In the genomic region with DNA sequence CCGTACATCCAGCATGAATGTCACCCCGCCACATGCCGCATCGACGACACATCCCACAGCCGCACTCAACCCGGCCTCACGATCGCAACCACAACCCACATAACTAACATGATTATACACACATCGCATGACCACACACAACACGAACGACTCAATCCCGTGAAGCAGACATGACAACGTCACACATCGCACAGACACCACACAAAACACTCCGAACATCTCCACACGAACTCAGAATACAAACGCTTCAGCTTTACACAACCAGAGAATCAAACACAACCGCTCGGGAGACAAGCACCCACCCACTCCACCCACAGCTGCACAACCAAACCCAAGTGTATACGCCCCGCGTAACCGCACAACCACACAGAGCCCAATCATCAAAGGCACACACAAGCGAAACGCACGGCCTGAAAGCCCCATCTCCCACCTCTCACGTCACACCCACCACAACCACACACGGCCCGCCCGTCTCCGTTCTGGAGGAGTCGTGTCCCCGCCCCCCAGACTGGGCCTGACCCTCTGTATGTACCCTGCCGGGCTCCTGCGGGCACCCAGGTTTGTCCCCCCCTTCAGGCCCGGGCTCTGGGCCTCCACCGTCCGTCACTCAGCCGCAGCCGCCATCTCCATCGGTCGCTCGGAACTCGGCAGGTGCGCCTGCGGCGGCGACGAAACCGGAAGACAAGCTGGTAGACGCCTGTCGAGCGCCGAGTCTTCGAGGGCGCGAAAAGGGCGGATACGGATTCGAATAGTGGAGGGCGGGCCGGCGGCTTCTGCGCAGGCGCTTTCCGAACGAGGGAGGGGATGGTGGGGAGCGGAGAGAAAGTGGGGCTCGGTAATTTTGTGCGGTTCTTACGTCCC, we compare ENCODE assay signal across 1 cellular context.
TF ChIP-seq lines count a peak whose summit lies in the region.

Gene RBSN, minus strand, starts transcription at position 646 of the 861 bp plus-strand sequence. CDS start 3,028 bp downstream, outside the sequence.

TF ChIP-seq in GM12878, 131 proteins besides CTCF, POLR2A, EP300 and RAD21 (continued from another document and continues in another):
- TF ChIP-seq, protein P1, sequence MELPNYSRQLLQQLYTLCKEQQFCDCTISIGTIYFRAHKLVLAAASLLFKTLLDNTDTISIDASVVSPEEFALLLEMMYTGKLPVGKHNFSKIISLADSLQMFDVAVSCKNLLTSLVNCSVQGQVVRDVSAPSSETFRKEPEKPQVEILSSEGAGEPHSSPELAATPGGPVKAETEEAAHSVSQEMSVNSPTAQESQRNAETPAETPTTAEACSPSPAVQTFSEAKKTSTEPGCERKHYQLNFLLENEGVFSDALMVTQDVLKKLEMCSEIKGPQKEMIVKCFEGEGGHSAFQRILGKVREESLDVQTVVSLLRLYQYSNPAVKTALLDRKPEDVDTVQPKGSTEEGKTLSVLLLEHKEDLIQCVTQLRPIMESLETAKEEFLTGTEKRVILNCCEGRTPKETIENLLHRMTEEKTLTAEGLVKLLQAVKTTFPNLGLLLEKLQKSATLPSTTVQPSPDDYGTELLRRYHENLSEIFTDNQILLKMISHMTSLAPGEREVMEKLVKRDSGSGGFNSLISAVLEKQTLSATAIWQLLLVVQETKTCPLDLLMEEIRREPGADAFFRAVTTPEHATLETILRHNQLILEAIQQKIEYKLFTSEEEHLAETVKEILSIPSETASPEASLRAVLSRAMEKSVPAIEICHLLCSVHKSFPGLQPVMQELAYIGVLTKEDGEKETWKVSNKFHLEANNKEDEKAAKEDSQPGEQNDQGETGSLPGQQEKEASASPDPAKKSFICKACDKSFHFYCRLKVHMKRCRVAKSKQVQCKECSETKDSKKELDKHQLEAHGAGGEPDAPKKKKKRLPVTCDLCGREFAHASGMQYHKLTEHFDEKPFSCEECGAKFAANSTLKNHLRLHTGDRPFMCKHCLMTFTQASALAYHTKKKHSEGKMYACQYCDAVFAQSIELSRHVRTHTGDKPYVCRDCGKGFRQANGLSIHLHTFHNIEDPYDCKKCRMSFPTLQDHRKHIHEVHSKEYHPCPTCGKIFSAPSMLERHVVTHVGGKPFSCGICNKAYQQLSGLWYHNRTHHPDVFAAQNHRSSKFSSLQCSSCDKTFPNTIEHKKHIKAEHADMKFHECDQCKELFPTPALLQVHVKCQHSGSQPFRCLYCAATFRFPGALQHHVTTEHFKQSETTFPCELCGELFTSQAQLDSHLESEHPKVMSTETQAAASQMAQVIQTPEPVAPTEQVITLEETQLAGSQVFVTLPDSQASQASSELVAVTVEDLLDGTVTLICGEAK (IDR thresholded peaks at IDR 0.05; ENCODE audit: borderline replicate concordance) = peak; percentile 85; the same call in 1 of the 2 replicates
- TF ChIP-seq, protein P2, sequence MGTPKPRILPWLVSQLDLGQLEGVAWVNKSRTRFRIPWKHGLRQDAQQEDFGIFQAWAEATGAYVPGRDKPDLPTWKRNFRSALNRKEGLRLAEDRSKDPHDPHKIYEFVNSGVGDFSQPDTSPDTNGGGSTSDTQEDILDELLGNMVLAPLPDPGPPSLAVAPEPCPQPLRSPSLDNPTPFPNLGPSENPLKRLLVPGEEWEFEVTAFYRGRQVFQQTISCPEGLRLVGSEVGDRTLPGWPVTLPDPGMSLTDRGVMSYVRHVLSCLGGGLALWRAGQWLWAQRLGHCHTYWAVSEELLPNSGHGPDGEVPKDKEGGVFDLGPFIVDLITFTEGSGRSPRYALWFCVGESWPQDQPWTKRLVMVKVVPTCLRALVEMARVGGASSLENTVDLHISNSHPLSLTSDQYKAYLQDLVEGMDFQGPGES (IDR thresholded peaks at IDR 0.05) = no peak
- TF ChIP-seq KLF5 (IDR thresholded peaks at IDR 0.05; ENCODE audit: partially characterized antibody) = peak; percentile 87
- TF ChIP-seq POLR2AphosphoS2 (IDR thresholded peaks at IDR 0.05; ENCODE audit: low read depth, low read length) = peak; percentile 98
- peak; percentile 20; the same call in 1 of the 2 replicates for TF ChIP-seq BCL11A (IDR thresholded peaks at IDR 0.05; ENCODE audit: low read depth, low read length)
- TF ChIP-seq ASH2L (IDR thresholded peaks at IDR 0.05; ENCODE audit: borderline replicate concordance, low read depth) = peak; percentile 91; the same call in 1 of the 2 replicates
- TF ChIP-seq E2F8 (IDR thresholded peaks at IDR 0.05; ENCODE audit: low read depth, partially characterized antibody) = peak; percentile 84
- TF ChIP-seq, protein P3, sequence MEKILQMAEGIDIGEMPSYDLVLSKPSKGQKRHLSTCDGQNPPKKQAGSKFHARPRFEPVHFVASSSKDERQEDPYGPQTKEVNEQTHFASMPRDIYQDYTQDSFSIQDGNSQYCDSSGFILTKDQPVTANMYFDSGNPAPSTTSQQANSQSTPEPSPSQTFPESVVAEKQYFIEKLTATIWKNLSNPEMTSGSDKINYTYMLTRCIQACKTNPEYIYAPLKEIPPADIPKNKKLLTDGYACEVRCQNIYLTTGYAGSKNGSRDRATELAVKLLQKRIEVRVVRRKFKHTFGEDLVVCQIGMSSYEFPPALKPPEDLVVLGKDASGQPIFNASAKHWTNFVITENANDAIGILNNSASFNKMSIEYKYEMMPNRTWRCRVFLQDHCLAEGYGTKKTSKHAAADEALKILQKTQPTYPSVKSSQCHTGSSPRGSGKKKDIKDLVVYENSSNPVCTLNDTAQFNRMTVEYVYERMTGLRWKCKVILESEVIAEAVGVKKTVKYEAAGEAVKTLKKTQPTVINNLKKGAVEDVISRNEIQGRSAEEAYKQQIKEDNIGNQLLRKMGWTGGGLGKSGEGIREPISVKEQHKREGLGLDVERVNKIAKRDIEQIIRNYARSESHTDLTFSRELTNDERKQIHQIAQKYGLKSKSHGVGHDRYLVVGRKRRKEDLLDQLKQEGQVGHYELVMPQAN (conservative IDR thresholded peaks at IDR 0.05) = peak; percentile 72
- TF ChIP-seq ZSCAN29 (IDR thresholded peaks at IDR 0.05) = peak; percentile 75; the same call in 1 of the 2 replicates
- TF ChIP-seq FOXM1 (IDR thresholded peaks at IDR 0.05; ENCODE audit: low read depth, low read length) = peak; percentile 56; the same call in 1 of the 2 replicates
- peak; percentile 85 for TF ChIP-seq CBFB (IDR thresholded peaks at IDR 0.05; ENCODE audit: low read depth)
- TF ChIP-seq, protein P4, sequence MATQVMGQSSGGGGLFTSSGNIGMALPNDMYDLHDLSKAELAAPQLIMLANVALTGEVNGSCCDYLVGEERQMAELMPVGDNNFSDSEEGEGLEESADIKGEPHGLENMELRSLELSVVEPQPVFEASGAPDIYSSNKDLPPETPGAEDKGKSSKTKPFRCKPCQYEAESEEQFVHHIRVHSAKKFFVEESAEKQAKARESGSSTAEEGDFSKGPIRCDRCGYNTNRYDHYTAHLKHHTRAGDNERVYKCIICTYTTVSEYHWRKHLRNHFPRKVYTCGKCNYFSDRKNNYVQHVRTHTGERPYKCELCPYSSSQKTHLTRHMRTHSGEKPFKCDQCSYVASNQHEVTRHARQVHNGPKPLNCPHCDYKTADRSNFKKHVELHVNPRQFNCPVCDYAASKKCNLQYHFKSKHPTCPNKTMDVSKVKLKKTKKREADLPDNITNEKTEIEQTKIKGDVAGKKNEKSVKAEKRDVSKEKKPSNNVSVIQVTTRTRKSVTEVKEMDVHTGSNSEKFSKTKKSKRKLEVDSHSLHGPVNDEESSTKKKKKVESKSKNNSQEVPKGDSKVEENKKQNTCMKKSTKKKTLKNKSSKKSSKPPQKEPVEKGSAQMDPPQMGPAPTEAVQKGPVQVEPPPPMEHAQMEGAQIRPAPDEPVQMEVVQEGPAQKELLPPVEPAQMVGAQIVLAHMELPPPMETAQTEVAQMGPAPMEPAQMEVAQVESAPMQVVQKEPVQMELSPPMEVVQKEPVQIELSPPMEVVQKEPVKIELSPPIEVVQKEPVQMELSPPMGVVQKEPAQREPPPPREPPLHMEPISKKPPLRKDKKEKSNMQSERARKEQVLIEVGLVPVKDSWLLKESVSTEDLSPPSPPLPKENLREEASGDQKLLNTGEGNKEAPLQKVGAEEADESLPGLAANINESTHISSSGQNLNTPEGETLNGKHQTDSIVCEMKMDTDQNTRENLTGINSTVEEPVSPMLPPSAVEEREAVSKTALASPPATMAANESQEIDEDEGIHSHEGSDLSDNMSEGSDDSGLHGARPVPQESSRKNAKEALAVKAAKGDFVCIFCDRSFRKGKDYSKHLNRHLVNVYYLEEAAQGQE (IDR thresholded peaks at IDR 0.05; ENCODE audit: low read depth, low read length) = peak; percentile 51; the same call in 1 of the 2 replicates
- TF ChIP-seq MTA2 (IDR thresholded peaks at IDR 0.05; ENCODE audit: low read depth) = peak; percentile 80; the same call in 1 of the 2 replicates
- peak; percentile 40 for TF ChIP-seq MEF2B (IDR thresholded peaks at IDR 0.05; ENCODE audit: partially characterized antibody, poor library complexity, severe bottlenecking)
- TF ChIP-seq PAX5 (IDR thresholded peaks at IDR 0.05; ENCODE audit: borderline replicate concordance, low read depth, low read length) = peak; percentile 51; the same call in 1 of the 2 replicates
- peak; percentile 84 for TF ChIP-seq GATAD2B (conservative IDR thresholded peaks at IDR 0.05; ENCODE audit: low read depth)
- peak; percentile 65; the same call in 1 of the 2 replicates for TF ChIP-seq TCF3 (IDR thresholded peaks at IDR 0.05; ENCODE audit: borderline replicate concordance, insufficient read depth, low read depth, low read length)
- TF ChIP-seq ETV6 (conservative IDR thresholded peaks at IDR 0.05 in 1 of 2, IDR thresholded peaks at IDR 0.05 in 1 of 2; ENCODE audit: borderline replicate concordance in 1 of 2, low read depth in 1 of 2) = peak in 1 of 2 experiments; percentile 53; a peak in 1 of 4 replicates
- TF ChIP-seq ZNF24 (IDR thresholded peaks at IDR 0.05) = 0 out of 2 replicates have a peak, but pooled peaks have one; percentile 3
- TF ChIP-seq NRF1 (conservative IDR thresholded peaks at IDR 0.05; ENCODE audit: low read depth, low read length) = peak; percentile 41; the same call in 1 of the 2 replicates
- TF ChIP-seq MEF2A (IDR thresholded peaks at IDR 0.05; ENCODE audit: insufficient read depth, low read depth, low read length) = peak; percentile 73
- TF ChIP-seq RAD51 (IDR thresholded peaks at IDR 0.05) = no peak
- TF ChIP-seq, protein P5, sequence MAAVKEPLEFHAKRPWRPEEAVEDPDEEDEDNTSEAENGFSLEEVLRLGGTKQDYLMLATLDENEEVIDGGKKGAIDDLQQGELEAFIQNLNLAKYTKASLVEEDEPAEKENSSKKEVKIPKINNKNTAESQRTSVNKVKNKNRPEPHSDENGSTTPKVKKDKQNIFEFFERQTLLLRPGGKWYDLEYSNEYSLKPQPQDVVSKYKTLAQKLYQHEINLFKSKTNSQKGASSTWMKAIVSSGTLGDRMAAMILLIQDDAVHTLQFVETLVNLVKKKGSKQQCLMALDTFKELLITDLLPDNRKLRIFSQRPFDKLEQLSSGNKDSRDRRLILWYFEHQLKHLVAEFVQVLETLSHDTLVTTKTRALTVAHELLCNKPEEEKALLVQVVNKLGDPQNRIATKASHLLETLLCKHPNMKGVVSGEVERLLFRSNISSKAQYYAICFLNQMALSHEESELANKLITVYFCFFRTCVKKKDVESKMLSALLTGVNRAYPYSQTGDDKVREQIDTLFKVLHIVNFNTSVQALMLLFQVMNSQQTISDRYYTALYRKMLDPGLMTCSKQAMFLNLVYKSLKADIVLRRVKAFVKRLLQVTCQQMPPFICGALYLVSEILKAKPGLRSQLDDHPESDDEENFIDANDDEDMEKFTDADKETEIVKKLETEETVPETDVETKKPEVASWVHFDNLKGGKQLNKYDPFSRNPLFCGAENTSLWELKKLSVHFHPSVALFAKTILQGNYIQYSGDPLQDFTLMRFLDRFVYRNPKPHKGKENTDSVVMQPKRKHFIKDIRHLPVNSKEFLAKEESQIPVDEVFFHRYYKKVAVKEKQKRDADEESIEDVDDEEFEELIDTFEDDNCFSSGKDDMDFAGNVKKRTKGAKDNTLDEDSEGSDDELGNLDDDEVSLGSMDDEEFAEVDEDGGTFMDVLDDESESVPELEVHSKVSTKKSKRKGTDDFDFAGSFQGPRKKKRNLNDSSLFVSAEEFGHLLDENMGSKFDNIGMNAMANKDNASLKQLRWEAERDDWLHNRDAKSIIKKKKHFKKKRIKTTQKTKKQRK (IDR thresholded peaks at IDR 0.05; ENCODE audit: low read depth, low read length) = peak; percentile 74
- TF ChIP-seq NR2F1 (conservative IDR thresholded peaks at IDR 0.05) = peak; percentile 61
- peak; percentile 96 for TF ChIP-seq NBN (IDR thresholded peaks at IDR 0.05)
- TF ChIP-seq SMAD1 (IDR thresholded peaks at IDR 0.05; ENCODE audit: low read depth, partially characterized antibody) = no peak
- TF ChIP-seq, protein P6, sequence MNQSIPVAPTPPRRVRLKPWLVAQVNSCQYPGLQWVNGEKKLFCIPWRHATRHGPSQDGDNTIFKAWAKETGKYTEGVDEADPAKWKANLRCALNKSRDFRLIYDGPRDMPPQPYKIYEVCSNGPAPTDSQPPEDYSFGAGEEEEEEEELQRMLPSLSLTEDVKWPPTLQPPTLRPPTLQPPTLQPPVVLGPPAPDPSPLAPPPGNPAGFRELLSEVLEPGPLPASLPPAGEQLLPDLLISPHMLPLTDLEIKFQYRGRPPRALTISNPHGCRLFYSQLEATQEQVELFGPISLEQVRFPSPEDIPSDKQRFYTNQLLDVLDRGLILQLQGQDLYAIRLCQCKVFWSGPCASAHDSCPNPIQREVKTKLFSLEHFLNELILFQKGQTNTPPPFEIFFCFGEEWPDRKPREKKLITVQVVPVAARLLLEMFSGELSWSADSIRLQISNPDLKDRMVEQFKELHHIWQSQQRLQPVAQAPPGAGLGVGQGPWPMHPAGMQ (IDR thresholded peaks at IDR 0.05; ENCODE audit: borderline replicate concordance) = peak; percentile 86
- peak; percentile 94 for TF ChIP-seq CREB1 (IDR thresholded peaks at IDR 0.05; ENCODE audit: low read depth)
- peak; percentile 84 to 90 for TF ChIP-seq EGR1 (IDR thresholded peaks at IDR 0.05; ENCODE audit: borderline replicate concordance in 1 of 2, low read depth in 2 of 2, low read length in 2 of 2)
